Comparison of ENCODE assay signal across 8 cellular contexts in genomic region chr1:161227196-161227871, GRCh38. TPM values are rescaled to one million over a fixed set of nuclear protein-coding genes. Genes with fewer than 3 reads are reported as not detected.
DNase-seq lines count a peak whose midpoint lies in the region; ATAC-seq, FAIRE-seq and TF ChIP-seq lines count a peak whose summit lies in the region.

No MANE protein-coding gene starts in this region.

- ATAC-seq in HG03439 (IDR thresholded peaks at IDR 0.05; ENCODE audit: unreplicated experiment) (peak; percentile 44), HepG2 (peak; percentile 12), HG02870 (IDR thresholded peaks at IDR 0.05; ENCODE audit: unreplicated experiment) (no peak)

- intact Hi-C loops in HepG2 (cut with micrococcal nuclease; ENCODE audit: unreplicated experiment): loop anchor here (1.0 to 5.0 kb wide), 5 partner anchors 11 to 155 kb away; partner anchors contain the start of genes NR1I3 and SDHC

- 32% methylated on average over 11 of the region's 11 CpGs for WGBS in HepG2 (ENCODE audit: low lambda C conversion rate)

- no peak for TF ChIP-seq POLR2A in HepG2 (IDR thresholded peaks at IDR 0.05; ENCODE audit: insufficient read depth in 1 of 2, low read depth in 2 of 2, low read length in 2 of 2)

- no TSS peak for BruUV-seq in HepG2 (replicated peaks; lab: Mats Ljungman, UMichigan)

- H2AFZ ChIP-seq in HepG2 (ENCODE audit: low read length): no peak overlapping the region

- peak overlapping the region; percentile 92 for H3K4me2 ChIP-seq in HepG2 (ENCODE audit: low read depth, low read length)

- TF ChIP-seq RAD21 in HepG2 (CRISPR knock-in tag; IDR thresholded peaks at IDR 0.05): 0 out of 2 replicates have a peak, but pooled peaks have one; percentile 52

- TF ChIP-seq CTCF in GM13976 (IDR thresholded peaks at IDR 0.05; ENCODE audit: borderline replicate concordance, control extremely low read depth, extremely low read depth, insufficient read depth, missing control alignments) (peak; percentile 62), coronary artery (IDR thresholded peaks at IDR 0.05) (peak; percentile 90), HepG2 (CRISPR knock-in tag; IDR thresholded peaks at IDR 0.05) (peak; percentile 87)

- DNase-seq in GM13976 (ENCODE audit: low spot score) (peak; percentile 81), NCI-H524 treated with DMSO at 0.1 percent for 48 hours (lab: John Stamatoyannopoulos, UW) (peak; percentile 9), coronary artery (ENCODE audit: low spot score) (peak; percentile 86), HepG2 (ENCODE audit: low spot score) (peak; percentile 69)
- peak; percentile 91 to 92 for DNase-seq in activated CD4-positive, alpha-beta T cell treated with anti-CD3 and anti-CD28 coated beads for 4 hours
- peak; percentile 89 to 90 for DNase-seq in stimulated activated CD4-positive, alpha-beta T cell treated with anti-CD3 and anti-CD28 coated beads, Interleukin-1b, Interleukin-23, amount 100 ng/mL, for 4 hours (ENCODE audit: low read depth in 2 of 2)

- H3K9me3 ChIP-seq in HepG2 (ENCODE audit: low read length): no peaks in the 10 kb centered on the region

- peak overlapping the region in 1 of 2 donors; percentile 85 for H3K27ac ChIP-seq in coronary artery
- peak overlapping the region; percentile 69 for H3K27ac ChIP-seq in HepG2 (ENCODE audit: extremely low read length, insufficient read depth, low read length)

- peaks cover 53% of the 10 kb centered on the region for H3K4me1 ChIP-seq in HepG2 (ENCODE audit: insufficient read depth, low read length)

- H3K27me3 ChIP-seq in HepG2 (ENCODE audit: control insufficient read depth in 1 of 2, insufficient read depth in 2 of 2, low read length in 2 of 2): no peaks in the 10 kb centered on the region; a peak in 1 of 5 replicates

- FAIRE-seq in HepG2 (lab: Jason Lieb, UNC): peak; percentile 64

- H3K4me3 ChIP-seq in coronary artery (peak overlapping the region; percentile 95), HepG2 (replicated peaks in 1 of 3; ENCODE audit: insufficient read depth in 1 of 3, low read depth in 2 of 3, low read length in 3 of 3) (peak overlapping the region; percentile 81 to 82 (median 81))

- no peak for TF ChIP-seq EP300 in HepG2 (IDR thresholded peaks at IDR 0.05; ENCODE audit: low read depth in 2 of 2, low read length in 2 of 2)
- TF ChIP-seq EP300 in HepG2 (CRISPR knock-in tag; IDR thresholded peaks at IDR 0.05; ENCODE audit: borderline replicate concordance): no peak

- H3K9ac ChIP-seq in HepG2 (ENCODE audit: insufficient read depth, low read depth, low read length): peak overlapping the region; percentile 74

- H3K79me2 ChIP-seq in HepG2 (ENCODE audit: insufficient read depth, low read length): peaks cover 26% of the 10 kb centered on the region

- POLR2A ChIA-PET in HepG2 (lab: Yijun Ruan, JAX): interaction anchor here (1.5 to 12.5 kb wide), 7 partner anchors 9 to 162 kb away, joined by 4 to 357 read pairs (median 52); partner anchors contain the start of genes FCER1G, NDUFS2, NR1I3 and SDHC

- peaks cover 6% of the 10 kb centered on the region for H4K20me1 ChIP-seq in HepG2 (ENCODE audit: insufficient read depth, low read length)

- in situ Hi-C loops in GM13976 (cut with MboI; ENCODE audit: low sequenced_read_pairs, unreplicated experiment) (loop anchor here (10.0 kb wide), 1 partner anchor 147 kb away; no protein-coding TSS in a partner anchor), HepG2 (cut with HindIII; ENCODE audit: extremely low pct_ligation_motif_present, low pct_unique_long_range_greater_than_20kb) (loop anchor here (5.0 to 10.0 kb wide), 2 partner anchors 65 to 157 kb away; no protein-coding TSS in a partner anchor)

- H3K36me3 ChIP-seq in HepG2 (replicated peaks in 1 of 2; ENCODE audit: control insufficient read depth in 1 of 2, insufficient read depth in 2 of 2, low read length in 2 of 2): peaks cover 12 to 43% of the 10 kb centered on the region in 2 experiments

- CTCF ChIA-PET in HepG2 (lab: Yijun Ruan, JAX; ENCODE audit: low intra/inter-chr PET ratio, low total read pairs): interaction anchor here (0.9 to 3.7 kb wide), 5 partner anchors 16 to 155 kb away, joined by 3 to 36 read pairs (median 4); partner anchors contain the start of gene CFAP126

RNA-seq across cellular contexts. Expression of gene TOMM40L, which starts 1.5 kb away (rescaled TPM):
- 26.2 and 29.1 TPM in 2 replicates for total RNA-seq in HepG2 (2016; rRNA removed; fragmentation: Illumina TruSeq; extraction: Trizol)
- 8.5 and 8.6 TPM in 2 replicates for total RNA-seq in HepG2 (2016; cell fraction: cytosol; rRNA removed; fragmentation: Illumina TruSeq; extraction: Trizol; ENCODE audit: low read depth)
- total RNA-seq in HepG2 (2016; cell fraction: insoluble cytoplasmic fraction; rRNA removed; fragmentation: Illumina TruSeq; extraction: Trizol): 26.8 and 29.0 TPM in 2 replicates
- 28.7 and 28.9 TPM in 2 replicates for total RNA-seq in HepG2 (2016; cell fraction: membrane; rRNA removed; fragmentation: Illumina TruSeq; extraction: Trizol)
- total RNA-seq in HepG2 (2016; cell fraction: nucleus; rRNA removed; fragmentation: Illumina TruSeq; extraction: Trizol): 18.4 and 20.4 TPM in 2 replicates
- 14.1 and 16.9 TPM in 2 replicates for polyA plus RNA-seq in HepG2 (2011; rRNA removed)
- 15.2 and 16.3 TPM in 2 replicates for polyA plus RNA-seq in HepG2 (2011; cell fraction: cytosol; rRNA removed)
- 29.3 and 32.6 TPM in 2 replicates for polyA plus RNA-seq in HepG2 (2011; cell fraction: nucleus; rRNA removed)
- 8.7 and 12.4 TPM in 2 replicates for polyA plus RNA-seq in HepG2 (2012)
- polyA plus RNA-seq in HepG2 (2016; cell fraction: cytosol; fragmentation: Illumina TruSeq; extraction: Trizol; ENCODE audit: low read depth): 8.3 and 8.8 TPM in 2 replicates
- 26.8 and 28.0 TPM in 2 replicates for polyA plus RNA-seq in HepG2 (2016; cell fraction: insoluble cytoplasmic fraction; fragmentation: Illumina TruSeq; extraction: Trizol; ENCODE audit: low read depth)
- polyA plus RNA-seq in HepG2 (2016; cell fraction: membrane; fragmentation: Illumina TruSeq; extraction: Trizol; ENCODE audit: low read depth): 20.9 and 21.0 TPM in 2 replicates
- polyA plus RNA-seq in HepG2 (2016; cell fraction: nucleus; fragmentation: Illumina TruSeq; extraction: Trizol; ENCODE audit: insufficient read depth, low read depth): 34.0 and 43.4 TPM in 2 replicates
- polyA minus RNA-seq in HepG2 (2011; rRNA and poly(A)+ RNA removed; ENCODE audit: low replicate concordance): 52.6 and 61.0 TPM in 2 replicates
- 9.3 and 13.5 TPM in 2 replicates for polyA minus RNA-seq in HepG2 (2011; cell fraction: cytosol; rRNA and poly(A)+ RNA removed)
- 20.0 and 25.9 TPM in 2 replicates for polyA minus RNA-seq in HepG2 (2011; cell fraction: nucleus; rRNA and poly(A)+ RNA removed)

RNA-seq across cellular contexts. Expression of gene APOA2, which starts 3.9 kb away (rescaled TPM):
- total RNA-seq in HepG2 (2016; rRNA removed; fragmentation: Illumina TruSeq; extraction: Trizol): 4,370 and 6,293 TPM in 2 replicates
- 3,975 and 6,491 TPM in 2 replicates for total RNA-seq in HepG2 (2016; cell fraction: cytosol; rRNA removed; fragmentation: Illumina TruSeq; extraction: Trizol; ENCODE audit: low read depth)
- total RNA-seq in HepG2 (2016; cell fraction: insoluble cytoplasmic fraction; rRNA removed; fragmentation: Illumina TruSeq; extraction: Trizol): 4,472 and 6,358 TPM in 2 replicates
- total RNA-seq in HepG2 (2016; cell fraction: membrane; rRNA removed; fragmentation: Illumina TruSeq; extraction: Trizol): 3,955 and 6,101 TPM in 2 replicates
- total RNA-seq in HepG2 (2016; cell fraction: nucleus; rRNA removed; fragmentation: Illumina TruSeq; extraction: Trizol): 3,810 and 3,934 TPM in 2 replicates
- polyA plus RNA-seq in HepG2 (2011; rRNA removed): 18,293 and 18,774 TPM in 2 replicates
- 17,633 and 21,546 TPM in 2 replicates for polyA plus RNA-seq in HepG2 (2011; cell fraction: cytosol; rRNA removed)
- 4,893 and 6,777 TPM in 2 replicates for polyA plus RNA-seq in HepG2 (2011; cell fraction: nucleus; rRNA removed)
- 14,747 and 16,401 TPM in 2 replicates for polyA plus RNA-seq in HepG2 (2012)
- 6,184 and 9,695 TPM in 2 replicates for polyA plus RNA-seq in HepG2 (2016; cell fraction: cytosol; fragmentation: Illumina TruSeq; extraction: Trizol; ENCODE audit: low read depth)
- polyA plus RNA-seq in HepG2 (2016; cell fraction: insoluble cytoplasmic fraction; fragmentation: Illumina TruSeq; extraction: Trizol; ENCODE audit: low read depth): 5,809 and 5,829 TPM in 2 replicates
- polyA plus RNA-seq in HepG2 (2016; cell fraction: membrane; fragmentation: Illumina TruSeq; extraction: Trizol; ENCODE audit: low read depth): 5,233 and 7,551 TPM in 2 replicates
- polyA plus RNA-seq in HepG2 (2016; cell fraction: nucleus; fragmentation: Illumina TruSeq; extraction: Trizol; ENCODE audit: insufficient read depth, low read depth): 8,211 and 8,782 TPM in 2 replicates
- polyA minus RNA-seq in HepG2 (2011; rRNA and poly(A)+ RNA removed; ENCODE audit: low replicate concordance): 2.8 and 6,464 TPM in 2 replicates
- polyA minus RNA-seq in HepG2 (2011; cell fraction: cytosol; rRNA and poly(A)+ RNA removed): 2,868 and 2,995 TPM in 2 replicates
- polyA minus RNA-seq in HepG2 (2011; cell fraction: nucleus; rRNA and poly(A)+ RNA removed): 1,031 and 1,480 TPM in 2 replicates

RNA-seq across cellular contexts. Expression of gene NR1I3, which starts 10.7 kb away (rescaled TPM):
- 0.60 and 0.95 TPM in 2 replicates for total RNA-seq in HepG2 (2016; rRNA removed; fragmentation: Illumina TruSeq; extraction: Trizol)
- total RNA-seq in HepG2 (2016; cell fraction: cytosol; rRNA removed; fragmentation: Illumina TruSeq; extraction: Trizol; ENCODE audit: low read depth): 0.44 and 0.61 TPM in 2 replicates
- total RNA-seq in HepG2 (2016; cell fraction: insoluble cytoplasmic fraction; rRNA removed; fragmentation: Illumina TruSeq; extraction: Trizol): 0.62 and 1.3 TPM in 2 replicates
- total RNA-seq in HepG2 (2016; cell fraction: membrane; rRNA removed; fragmentation: Illumina TruSeq; extraction: Trizol): 0.28 and 1.5 TPM in 2 replicates
- 1.3 and 1.6 TPM in 2 replicates for total RNA-seq in HepG2 (2016; cell fraction: nucleus; rRNA removed; fragmentation: Illumina TruSeq; extraction: Trizol)
- 0.56 and 0.62 TPM in 2 replicates for polyA plus RNA-seq in HepG2 (2011; rRNA removed)
- polyA plus RNA-seq in HepG2 (2011; cell fraction: cytosol; rRNA removed): 0.25 and 0.55 TPM in 2 replicates
- 2.3 and 3.0 TPM in 2 replicates for polyA plus RNA-seq in HepG2 (2011; cell fraction: nucleus; rRNA removed)
- 1.4 and 5.3 TPM in 2 replicates for polyA plus RNA-seq in HepG2 (2012)
- polyA plus RNA-seq in HepG2 (2016; cell fraction: cytosol; fragmentation: Illumina TruSeq; extraction: Trizol; ENCODE audit: low read depth): 0.33 and 0.49 TPM in 2 replicates
- polyA plus RNA-seq in HepG2 (2016; cell fraction: insoluble cytoplasmic fraction; fragmentation: Illumina TruSeq; extraction: Trizol; ENCODE audit: low read depth): 0.58 and 0.98 TPM in 2 replicates
- polyA plus RNA-seq in HepG2 (2016; cell fraction: membrane; fragmentation: Illumina TruSeq; extraction: Trizol; ENCODE audit: low read depth): 0.23 and 0.64 TPM in 2 replicates
- 1.1 and 2.0 TPM in 2 replicates for polyA plus RNA-seq in HepG2 (2016; cell fraction: nucleus; fragmentation: Illumina TruSeq; extraction: Trizol; ENCODE audit: insufficient read depth, low read depth)
- polyA minus RNA-seq in HepG2 (2011; rRNA and poly(A)+ RNA removed; ENCODE audit: low replicate concordance): 0.32 TPM in 1 of 2 replicates, not detected in the other
- not detected in 2 replicates for polyA minus RNA-seq in HepG2 (2011; cell fraction: cytosol; rRNA and poly(A)+ RNA removed)
- polyA minus RNA-seq in HepG2 (2011; cell fraction: nucleus; rRNA and poly(A)+ RNA removed): 0.62 and 1.7 TPM in 2 replicates

RNA-seq across cellular contexts. Expression of gene FCER1G, which starts 12.2 kb away (rescaled TPM):
- 1.3 and 1.5 TPM in 2 replicates for total RNA-seq in HepG2 (2016; rRNA removed; fragmentation: Illumina TruSeq; extraction: Trizol)
- 2.0 and 3.3 TPM in 2 replicates for total RNA-seq in HepG2 (2016; cell fraction: cytosol; rRNA removed; fragmentation: Illumina TruSeq; extraction: Trizol; ENCODE audit: low read depth)
- 0.74 and 1.1 TPM in 2 replicates for total RNA-seq in HepG2 (2016; cell fraction: insoluble cytoplasmic fraction; rRNA removed; fragmentation: Illumina TruSeq; extraction: Trizol)
- total RNA-seq in HepG2 (2016; cell fraction: membrane; rRNA removed; fragmentation: Illumina TruSeq; extraction: Trizol): 0.87 and 1.3 TPM in 2 replicates
- 1.1 TPM in 1 of 2 replicates, not detected in the other for total RNA-seq in HepG2 (2016; cell fraction: nucleus; rRNA removed; fragmentation: Illumina TruSeq; extraction: Trizol)
- 4.7 and 6.4 TPM in 2 replicates for polyA plus RNA-seq in HepG2 (2011; rRNA removed)
- polyA plus RNA-seq in HepG2 (2011; cell fraction: cytosol; rRNA removed): 3.0 and 4.5 TPM in 2 replicates
- 2.7 and 3.0 TPM in 2 replicates for polyA plus RNA-seq in HepG2 (2011; cell fraction: nucleus; rRNA removed)
- 2.5 and 4.9 TPM in 2 replicates for polyA plus RNA-seq in HepG2 (2012)
- 1.8 and 2.9 TPM in 2 replicates for polyA plus RNA-seq in HepG2 (2016; cell fraction: cytosol; fragmentation: Illumina TruSeq; extraction: Trizol; ENCODE audit: low read depth)
- 3.0 and 3.5 TPM in 2 replicates for polyA plus RNA-seq in HepG2 (2016; cell fraction: insoluble cytoplasmic fraction; fragmentation: Illumina TruSeq; extraction: Trizol; ENCODE audit: low read depth)
- polyA plus RNA-seq in HepG2 (2016; cell fraction: membrane; fragmentation: Illumina TruSeq; extraction: Trizol; ENCODE audit: low read depth): 2.1 and 3.2 TPM in 2 replicates
- polyA plus RNA-seq in HepG2 (2016; cell fraction: nucleus; fragmentation: Illumina TruSeq; extraction: Trizol; ENCODE audit: insufficient read depth, low read depth): 3.8 and 3.9 TPM in 2 replicates
- polyA minus RNA-seq in HepG2 (2011; rRNA and poly(A)+ RNA removed; ENCODE audit: low replicate concordance): 3.2 TPM in 1 of 2 replicates, not detected in the other
- 1.2 TPM in 1 of 2 replicates, not detected in the other for polyA minus RNA-seq in HepG2 (2011; cell fraction: cytosol; rRNA and poly(A)+ RNA removed)
- polyA minus RNA-seq in HepG2 (2011; cell fraction: nucleus; rRNA and poly(A)+ RNA removed): 2.4 and 2.5 TPM in 2 replicates

RNA-seq across cellular contexts. Expression of gene NDUFS2, which starts 25.2 kb away (rescaled TPM):
- 118 and 129 TPM in 2 replicates for total RNA-seq in HepG2 (2016; rRNA removed; fragmentation: Illumina TruSeq; extraction: Trizol)
- 18.0 and 20.7 TPM in 2 replicates for total RNA-seq in HepG2 (2016; cell fraction: cytosol; rRNA removed; fragmentation: Illumina TruSeq; extraction: Trizol; ENCODE audit: low read depth)
- total RNA-seq in HepG2 (2016; cell fraction: insoluble cytoplasmic fraction; rRNA removed; fragmentation: Illumina TruSeq; extraction: Trizol): 121 and 133 TPM in 2 replicates
- total RNA-seq in HepG2 (2016; cell fraction: membrane; rRNA removed; fragmentation: Illumina TruSeq; extraction: Trizol): 28.4 and 30.2 TPM in 2 replicates
- 63.0 and 65.1 TPM in 2 replicates for total RNA-seq in HepG2 (2016; cell fraction: nucleus; rRNA removed; fragmentation: Illumina TruSeq; extraction: Trizol)
- 70.1 and 89.9 TPM in 2 replicates for polyA plus RNA-seq in HepG2 (2011; rRNA removed)
- polyA plus RNA-seq in HepG2 (2011; cell fraction: cytosol; rRNA removed): 52.3 and 72.4 TPM in 2 replicates
- polyA plus RNA-seq in HepG2 (2011; cell fraction: nucleus; rRNA removed): 87.4 and 104 TPM in 2 replicates
- polyA plus RNA-seq in HepG2 (2012): 117 and 118 TPM in 2 replicates
- 14.3 and 16.0 TPM in 2 replicates for polyA plus RNA-seq in HepG2 (2016; cell fraction: cytosol; fragmentation: Illumina TruSeq; extraction: Trizol; ENCODE audit: low read depth)
- polyA plus RNA-seq in HepG2 (2016; cell fraction: insoluble cytoplasmic fraction; fragmentation: Illumina TruSeq; extraction: Trizol; ENCODE audit: low read depth): 134 and 145 TPM in 2 replicates
- 18.1 and 20.3 TPM in 2 replicates for polyA plus RNA-seq in HepG2 (2016; cell fraction: membrane; fragmentation: Illumina TruSeq; extraction: Trizol; ENCODE audit: low read depth)
- 89.9 and 92.0 TPM in 2 replicates for polyA plus RNA-seq in HepG2 (2016; cell fraction: nucleus; fragmentation: Illumina TruSeq; extraction: Trizol; ENCODE audit: insufficient read depth, low read depth)
- 158 and 259 TPM in 2 replicates for polyA minus RNA-seq in HepG2 (2011; rRNA and poly(A)+ RNA removed; ENCODE audit: low replicate concordance)
- polyA minus RNA-seq in HepG2 (2011; cell fraction: cytosol; rRNA and poly(A)+ RNA removed): 53.5 and 76.1 TPM in 2 replicates
- polyA minus RNA-seq in HepG2 (2011; cell fraction: nucleus; rRNA and poly(A)+ RNA removed): 67.2 and 85.7 TPM in 2 replicates

Comparison
In these comparisons a context has a peak if more than half of its experiments do, and no peak if none do; other contexts are left out.
1. DNase-seq: peak in every context shown above with its lines; median percentile 92 in activated CD4-positive, alpha-beta T cell treated with anti-CD3 and anti-CD28 coated beads for 4 hours; 90 in stimulated activated CD4-positive, alpha-beta T cell treated with anti-CD3 and anti-CD28 coated beads, Interleukin-1b, Interleukin-23, amount 100 ng/mL, for 4 hours; 86 in coronary artery; 81 in GM13976; 69 in HepG2; 9 in NCI-H524 treated with DMSO at 0.1 percent for 48 hours.